18 cellular contexts compared by ENCODE assay signal in genomic region chr6:34598725-34599124, GRCh38. TPM values are rescaled to one million over a fixed set of nuclear protein-coding genes. Genes with fewer than 3 reads are reported as not detected.
A peak's percentile ranks its signal among the peaks of the same experiment; 100 is the strongest.
DNase-seq lines count a peak whose midpoint lies in the region; ATAC-seq, FAIRE-seq and TF ChIP-seq lines count a peak whose summit lies in the region.
"Had no signal": no experiment of that assay in that cellular context is flagged by ENCODE, and none has a peak within 500 bp of the region (broad histone marks: within the 10 kb centered on the region; RNA-seq: fewer than 3 reads in every experiment).

No MANE protein-coding gene starts in this region.

- intact Hi-C loops in psoas muscle (cut with DNase I), result no loop called here

- no peak for TF ChIP-seq EP300 in A549 (IDR thresholded peaks at IDR 0.05)

- H3K27ac ChIP-seq in A549, result peak overlapping the region; percentile 8 to 39; a peak in 2 of 6 replicates
- peak overlapping the region; percentile 17 for H3K27ac ChIP-seq in psoas muscle
- H3K27ac ChIP-seq: KMS-11, skin epidermis had no signal

- FAIRE-seq in A549 (lab: Jason Lieb, UNC), result no peak
- FAIRE-seq: endometrium, H54 had no signal

- no peaks in the 10 kb centered on the region for H3K9me3 ChIP-seq in A549
- H3K9me3 ChIP-seq in adipocyte (ENCODE audit: control insufficient read depth, low read length), result no peaks in the 10 kb centered on the region
- H3K9me3 ChIP-seq in psoas muscle, result no peaks in the 10 kb centered on the region

- no peak for TF ChIP-seq CTCF in A549 (IDR thresholded peaks at IDR 0.05)
- TF ChIP-seq CTCF in psoas muscle (IDR thresholded peaks at IDR 0.05), result no peak

- peak overlapping the region; percentile 43 for H3K9ac ChIP-seq in adipocyte (ENCODE audit: low read length)
- H3K9ac ChIP-seq: KMS-11 had no signal

- CTCF ChIA-PET in A549 (lab: Yijun Ruan, JAX), result interaction anchor here (4.7 kb wide), 1 partner anchor 10 kb away, joined by 30 read pairs; no protein-coding TSS in a partner anchor

- ATAC-seq in A549 (no peak), psoas muscle (peak in 3 of 4 donors; percentile 41 to 71 (median 69)), HG03565 (IDR thresholded peaks at IDR 0.05; ENCODE audit: unreplicated experiment) (no peak)
- ATAC-seq: stimulated activated naive CD8-positive, alpha-beta T cell treated with anti-CD3 and anti-CD28 coated beads, Interleukin-15, amount 100 ng/mL, for 72 hours; T-helper 17 cell had no signal

- no peak overlapping the region for H3K4me3 ChIP-seq in A549
- H3K4me3 ChIP-seq in adipocyte (ENCODE audit: low read length), result peak overlapping the region; percentile 26
- H3K4me3 ChIP-seq in psoas muscle, result no peak overlapping the region
- H3K4me3 ChIP-seq: skin epidermis had no signal

- DNase-seq in A549 (ENCODE audit: low read depth in 1 of 2, low spot score in 1 of 2) (no peak), adipocyte (ENCODE audit: low read depth) (no peak), globus pallidus (ENCODE audit: low spot score) (peak; percentile 34), psoas muscle (no peak), NAMALWA (ENCODE audit: low spot score) (no peak), SIG-M5 treated with dmso at 0.1 percent for 504 hours (lab: John Stamatoyannopoulos, UW; ENCODE audit: unreplicated experiment) (no peak)
- no peak for DNase-seq in stimulated activated CD4-positive, alpha-beta T cell treated with anti-CD3 and anti-CD28 coated beads, Interleukin-1b, Interleukin-23, amount 100 ng/mL, for 48 hours
- DNase-seq: activated CD4-positive, alpha-beta T cell treated with anti-CD3 and anti-CD28 coated beads for 48 hours; NCI-H187 treated with DMSO at 0.1 percent for 48 hours; NCI-H524 treated with DMSO at 0.1 percent for 48 hours; RPMI8226; stimulated activated naive CD8-positive, alpha-beta T cell treated with anti-CD3 and anti-CD28 coated beads, Interleukin-15, amount 100 ng/mL, for 72 hours; T-helper 17 cell had no signal

- H3K27me3 ChIP-seq in adipocyte (replicated peaks; ENCODE audit: control insufficient read depth, insufficient read depth, low read length) (no peaks in the 10 kb centered on the region), psoas muscle (ENCODE audit: insufficient read depth in 3 of 3, low read length in 2 of 3) (no peaks in the 10 kb centered on the region)

- H3K4me2 ChIP-seq in A549, result peak overlapping the region; percentile 44
- H3K4me2 ChIP-seq: KMS-11 had no signal

- POLR2A ChIA-PET in A549 (lab: Yijun Ruan, JAX), result no interaction called here

- H3K36me3 ChIP-seq in adipocyte (ENCODE audit: control insufficient read depth, insufficient read depth, low read length, severe bottlenecking), result no peaks in the 10 kb centered on the region
- H3K36me3 ChIP-seq in psoas muscle (ENCODE audit: insufficient read depth in 1 of 2, low read depth in 1 of 2), result no peaks in the 10 kb centered on the region

- H3K4me1 ChIP-seq in A549, result peaks cover 55% of the 10 kb centered on the region
- H3K4me1 ChIP-seq in adipocyte (ENCODE audit: control insufficient read depth, insufficient read depth, low read length), result peaks cover 45% of the 10 kb centered on the region
- peaks cover 74% of the 10 kb centered on the region for H3K4me1 ChIP-seq in psoas muscle

- no peak for TF ChIP-seq POLR2A in A549 (IDR thresholded peaks at IDR 0.05; ENCODE audit: low read length)

- TF ChIP-seq RAD21 in A549 (conservative IDR thresholded peaks at IDR 0.05 in 1 of 2, IDR thresholded peaks at IDR 0.05 in 1 of 2), result no peak

- 52% methylated on average over 3 of the region's 3 CpGs for WGBS in A549 (ENCODE audit: missing lambda C conversion rate)
- WGBS in psoas muscle, 3 donors, result 24 to 25% (median 24%) methylated on average over 3 of the region's 3 CpGs

TF ChIP-seq in A549, 52 proteins besides CTCF, POLR2A, EP300 and RAD21:
- TF ChIP-seq HES2 (IDR thresholded peaks at IDR 0.05) (no peak), PHF8 (IDR thresholded peaks at IDR 0.05; ENCODE audit: borderline replicate concordance, low read depth) (no peak), RARB (CRISPR knock-in tag; IDR thresholded peaks at IDR 0.05) (no peak), SMC3 (IDR thresholded peaks at IDR 0.05) (no peak), JUN (IDR thresholded peaks at IDR 0.05) (no peak), TFCP2L1 (CRISPR knock-in tag; IDR thresholded peaks at IDR 0.05) (no peak), PBX3 (IDR thresholded peaks at IDR 0.05) (no peak), POLR2AphosphoS2 (conservative IDR thresholded peaks at IDR 0.05; ENCODE audit: low read length) (no peak), RNF2 (IDR thresholded peaks at IDR 0.05; ENCODE audit: borderline replicate concordance, low read depth) (no peak), ZNF302 (CRISPR knock-in tag; IDR thresholded peaks at IDR 0.05) (no peak), CBX2 (IDR thresholded peaks at IDR 0.05; ENCODE audit: borderline replicate concordance, low read depth) (no peak)

RNA-seq across cellular contexts. Expression of gene SPDEF, which starts 42.6 kb away (rescaled TPM):
- polyA plus RNA-seq in A549 (2011; rRNA removed) (5.4 and 6.2 TPM in 2 replicates), A549 (2017; fragmentation: RNase III; extraction: RNeasy Plus Mini Kit Qiagen cat#74134 plus additional on column Dnase treatment) (2.2 to 4.3 TPM (median 3.7 TPM) in 3 replicates), psoas muscle (under 1 TPM; 0.03 to 0.22 (median 0.21) TPM)
- polyA plus RNA-seq in A549 (2012; cell fraction: cytosol; rRNA removed), result 4.3 and 6.3 TPM in 2 replicates
- 4.7 and 7.5 TPM in 2 replicates for polyA plus RNA-seq in A549 (2012; cell fraction: nucleus; rRNA removed)
- 4.3 and 7.2 TPM in 2 replicates for polyA minus RNA-seq in A549 (2011; rRNA and poly(A)+ RNA removed)
- under 1 TPM in 2 of 4 donors, not detected in 2; 0.19 to 0.22 TPM for total RNA-seq in psoas muscle

Comparison
In these comparisons a context has a peak if more than half of its experiments do, and no peak if none do; other contexts are left out.
1. ATAC-seq: peak in psoas muscle (3 of 4); none in A549 (0 of 2) and HG03565 (single experiment).